Comparison of ENCODE assay signal across 10 cellular contexts in the genomic region with DNA sequence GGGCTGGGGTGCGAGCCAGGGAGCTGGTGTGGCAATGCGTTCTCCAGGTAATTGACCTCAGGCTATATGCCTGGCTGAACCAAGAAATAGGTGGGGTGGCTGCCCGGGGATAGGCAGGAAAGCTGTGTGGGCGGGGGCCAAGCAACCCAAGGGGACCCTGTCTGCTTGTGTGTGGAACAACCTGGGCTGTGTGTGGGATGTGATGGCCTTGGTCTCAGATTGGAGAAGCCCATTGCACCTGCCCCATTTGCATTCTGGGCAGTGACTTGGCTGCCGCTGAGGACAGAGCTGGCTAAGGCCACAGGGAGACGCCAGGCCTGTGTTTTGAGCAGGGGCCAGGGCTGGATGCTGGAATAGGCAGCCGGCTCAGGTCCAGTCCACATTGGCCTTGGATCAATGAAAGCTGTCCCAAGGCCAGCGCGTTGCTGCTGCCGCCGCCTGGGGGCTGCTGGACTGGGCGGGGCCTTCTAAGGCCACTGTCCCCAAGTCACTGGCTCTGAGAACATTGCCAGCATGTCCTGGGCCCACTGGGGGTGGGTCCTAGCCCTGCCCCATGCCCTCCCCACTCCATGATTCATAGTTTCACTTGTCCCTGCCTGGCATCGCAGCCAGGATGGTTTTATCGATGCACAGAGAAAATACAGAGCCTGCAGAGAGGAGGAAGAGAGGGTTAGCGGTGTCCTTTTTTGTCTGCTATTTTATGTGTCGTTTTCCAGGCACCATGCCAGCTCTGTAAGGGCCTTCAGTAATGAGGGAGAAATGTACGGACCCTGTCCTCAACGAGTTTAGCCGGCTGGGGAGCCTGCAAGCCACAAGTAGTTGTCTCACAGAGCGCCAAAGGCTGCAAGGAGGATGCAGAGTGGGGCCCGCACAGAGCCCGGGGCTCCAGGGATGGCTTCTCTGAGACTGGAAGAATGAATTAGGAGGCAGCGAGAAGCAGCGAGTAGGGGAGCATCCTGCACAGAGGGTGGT. TPM values are rescaled to one million over a fixed set of nuclear protein-coding genes. Genes with fewer than 3 reads are reported as not detected.
DNase-seq lines count a peak whose midpoint lies in the region; ATAC-seq and TF ChIP-seq lines count a peak whose summit lies in the region.
"Had no signal": no experiment of that assay in that cellular context is flagged by ENCODE, and none has a peak within 500 bp of the region (broad histone marks: within the 10 kb centered on the region; RNA-seq: fewer than 3 reads in every experiment).

No MANE protein-coding gene starts in this region.

- no peaks in the 10 kb centered on the region for H3K36me3 ChIP-seq in PC-9 (ENCODE audit: low read depth)
- H3K36me3 ChIP-seq: vagina had no signal

- H3K4me3 Mint-ChIP-seq in brain, result peak overlapping the region in 4 of 5 experiments; percentile 34 to 79 (median 54)

- POLR2A ChIA-PET in PC-9 (lab: Charles Lee; ENCODE audit: unreplicated experiment), result no interaction called here

- no peak overlapping the region for H3K4me2 ChIP-seq in PC-9

- no peaks in the 10 kb centered on the region for H3K9me3 ChIP-seq in PC-9 (ENCODE audit: insufficient read depth, low read depth)
- H3K9me3 ChIP-seq: vagina had no signal

- H3K27ac ChIP-seq in PC-9, result no peak overlapping the region
- H3K27ac ChIP-seq: vagina had no signal

- no peaks in the 10 kb centered on the region for H3F3A ChIP-seq in PC-9 (ENCODE audit: insufficient read depth, low read depth)

- H3K27me3 Mint-ChIP-seq in brain, result no peaks in the 10 kb centered on the region

- no peaks in the 10 kb centered on the region for H3K9me3 Mint-ChIP-seq in brain

- intact Hi-C loops in PC-9 (cut with micrococcal nuclease; ENCODE audit: unreplicated experiment), result no loop called here

- no TSS peak for BruUV-seq in PC-9 (replicated peaks; lab: Mats Ljungman, UMichigan)

- no peak overlapping the region for H2AFZ ChIP-seq in PC-9

- peak; percentile 89 for ATAC-seq in left lobe of liver
- ATAC-seq in GM18519 (IDR thresholded peaks at IDR 0.05; ENCODE audit: low FRiP score, unreplicated experiment), result no peak

- no peaks in the 10 kb centered on the region for H3K27me3 ChIP-seq in PC-9 (ENCODE audit: insufficient read depth, low read depth)
- H3K27me3 ChIP-seq: vagina had no signal

- peak overlapping the region; percentile 64 to 95 (median 86) for H3K27ac Mint-ChIP-seq in brain

- no peaks in the 10 kb centered on the region for H3K9me2 ChIP-seq in PC-9 (ENCODE audit: insufficient read depth)

- CTCF ChIA-PET in PC-9 (lab: Charles Lee), result no interaction called here

- no peaks in the 10 kb centered on the region for H3K79me2 ChIP-seq in PC-9 (ENCODE audit: low read depth)

- H3K4me1 Mint-ChIP-seq in brain, result peaks cover 36% of the 10 kb centered on the region

- no peaks in the 10 kb centered on the region for H3K36me3 Mint-ChIP-seq in brain

- TF ChIP-seq CTCF in brain (conservative IDR thresholded peaks at IDR 0.05) (no peak), PC-9 (conservative IDR thresholded peaks at IDR 0.05) (no peak)

- H3K4me3 ChIP-seq in PC-9, result no peak overlapping the region

- H3K4me1 ChIP-seq in PC-9 (replicated peaks; ENCODE audit: insufficient read depth), result no peaks in the 10 kb centered on the region

- no peaks in the 10 kb centered on the region for H4K20me1 ChIP-seq in PC-9 (ENCODE audit: insufficient read depth)

- DNase-seq in NCI-H2029 treated with DMSO at 0.1 percent for 48 hours (lab: John Stamatoyannopoulos, UW) (peak; percentile 24), left lobe of liver (ENCODE audit: low spot score) (peak; percentile 97), superior temporal gyrus (ENCODE audit: extremely low spot score) (peak; percentile 84), OCI-M1 (lab: John Stamatoyannopoulos, UW) (no peak), PC-9 (no peak), cortex of kidney (lab: John Stamatoyannopoulos, UW) (no peak)
- DNase-seq: activated effector memory CD4-positive, alpha-beta T cell treated with anti-CD3 and anti-CD28 coated beads, Interleukin-2, amount 50 U/mL, for 16 hours had no signal

RNA-seq across cellular contexts. Expression of a gene that starts 43.9 kb away (rescaled TPM):
- polyA plus RNA-seq in brain (ENCODE audit: insufficient read depth, low read depth, low replicate concordance), result 3.0 TPM
- 3.9 TPM for total RNA-seq in left lobe of liver
- 0.44 and 0.83 TPM in 2 replicates for total RNA-seq in PC-9 (2021)

Comparison
In these comparisons a context has a peak if more than half of its experiments do, and no peak if none do; other contexts are left out.
1. DNase-seq: peak in NCI-H2029 treated with DMSO at 0.1 percent for 48 hours (single experiment), left lobe of liver (single experiment) and superior temporal gyrus (single experiment); none in OCI-M1 (single experiment), PC-9 (0 of 2) and cortex of kidney (single experiment).